8 cellular contexts compared by ENCODE assay signal in genomic region chr1:155135416-155136197, GRCh38. TPM values are rescaled to one million over a fixed set of nuclear protein-coding genes. Genes with fewer than 3 reads are reported as not detected.
DNase-seq lines count a peak whose midpoint lies in the region; ATAC-seq and TF ChIP-seq lines count a peak whose summit lies in the region.

A gene with protein sequence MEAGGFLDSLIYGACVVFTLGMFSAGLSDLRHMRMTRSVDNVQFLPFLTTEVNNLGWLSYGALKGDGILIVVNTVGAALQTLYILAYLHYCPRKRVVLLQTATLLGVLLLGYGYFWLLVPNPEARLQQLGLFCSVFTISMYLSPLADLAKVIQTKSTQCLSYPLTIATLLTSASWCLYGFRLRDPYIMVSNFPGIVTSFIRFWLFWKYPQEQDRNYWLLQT (plus strand): TSS chr1:155135852. CDS start chr1:155135912, 60 bp downstream.

- peak within 1 kb of the TSS; percentile 46 for H3K4me3 ChIP-seq in mucosa of descending colon

- peaks cover 26 to 29% (median 28%) of the 10 kb centered on the region in 3 donors for H3K4me1 Mint-ChIP-seq in IgD-negative memory B cell

- peak; percentile 8 for TF ChIP-seq CTCF in mucosa of descending colon (IDR thresholded peaks at IDR 0.05)

- intact Hi-C loops in mucosa of descending colon (cut with DNase I, micrococcal nuclease) = no loop called here

- ATAC-seq in GM21529 (IDR thresholded peaks at IDR 0.05; ENCODE audit: unreplicated experiment) = peak; percentile 75
- ATAC-seq in mucosa of descending colon = peak; percentile 87

- peaks cover 6% of the 10 kb centered on the region for H3K36me3 ChIP-seq in mucosa of descending colon (ENCODE audit: low read depth)

- no peaks in the 10 kb centered on the region for H3K9me3 Mint-ChIP-seq in IgD-negative memory B cell

- DNase-seq in DMS 273 (lab: John Stamatoyannopoulos, UW; ENCODE audit: unreplicated experiment) (peak; percentile 98), OCI-M1 (lab: John Stamatoyannopoulos, UW) (peak; percentile 99), activated T-cell treated with anti-CD3 and anti-CD28 coated beads for 1 hour (ENCODE audit: low read depth) (peak; percentile 84), epidermal melanocyte (ENCODE audit: insufficient read length, low spot score) (peak; percentile 90), mucosa of descending colon (peak; percentile 96 to 97 (median 96))
- DNase-seq in stimulated activated CD8-positive, alpha-beta memory T cell treated with anti-CD3 and anti-CD28 coated beads, Interleukin-4, amount 100 ng/mL, for 1 hour (ENCODE audit: low read depth in 2 of 2, low spot score in 1 of 2) = peak; percentile 84 to 87

- H3K4me3 Mint-ChIP-seq in IgD-negative memory B cell = peak within 1 kb of the TSS; percentile 95 to 99 (median 96)

- H3K9me3 ChIP-seq in mucosa of descending colon = no peaks in the 10 kb centered on the region

- H3K27me3 Mint-ChIP-seq in IgD-negative memory B cell = peaks cover 2% of the 10 kb centered on the region

- no peaks in the 10 kb centered on the region for H3K36me3 Mint-ChIP-seq in IgD-negative memory B cell

- H3K27ac Mint-ChIP-seq in IgD-negative memory B cell = peak within 1 kb of the TSS; percentile 97 to 99 (median 97)

- peaks cover 45% of the 10 kb centered on the region for H3K4me1 ChIP-seq in mucosa of descending colon (ENCODE audit: low read depth)

RNA-seq across cellular contexts. Expression of the gene that starts here (rescaled TPM):
- 72.9 TPM for polyA plus RNA-seq in IgD-negative memory B cell
- 10 to 100 TPM; 38.7 to 95.8 (median 66.4) TPM for total RNA-seq in mucosa of descending colon

Comparison
In these comparisons a context has a peak if more than half of its experiments do, and no peak if none do; other contexts are left out.
1. Peak in every context shown above with its lines: DNase-seq, ATAC-seq and H3K4me3 ChIP-seq.